ENCODE assay signal across 6 cellular contexts in genomic region chr2:85323988-85324367, GRCh38. TPM values are rescaled to one million over a fixed set of nuclear protein-coding genes. Genes with fewer than 3 reads are reported as not detected.
DNase-seq lines count a peak whose midpoint lies in the region; ATAC-seq, FAIRE-seq and TF ChIP-seq lines count a peak whose summit lies in the region.
"Not testable (repeated sequence)": the region's sequence is repeated elsewhere in the genome, so short reads cannot be mapped to it uniquely, and the experiment has no call there.

No MANE protein-coding gene starts in this region.

- DNase-seq in OCI-LY7 (ENCODE audit: low spot score); activated CD8-positive, alpha-beta memory T cell treated with anti-CD3 and anti-CD28 coated beads, Interleukin-2, amount 10 ng/mL, durations not matched to agents 7 days and 5 days; activated naive CD8-positive, alpha-beta T cell treated with anti-CD3 and anti-CD28 coated beads, Interleukin-2, amount 10 ng/mL, durations not matched to agents 7 days and 5 days; HepG2 (ENCODE audit: low spot score); neural crest cell (ENCODE audit: low read depth, low spot score): not testable (repeated sequence)

- POLR2A ChIA-PET in OCI-LY7 (lab: Charles Lee) (interaction anchor here (0.6 to 1.8 kb wide), 5 partner anchors 9 to 295 kb away, joined by 3 to 6 read pairs (median 3); partner anchors contain the start of genes ELMOD3 and RETSAT), HepG2 (lab: Yijun Ruan, JAX) (interaction anchor here (1.2 to 6.2 kb wide), 14 partner anchors 9 to 377 kb away, joined by 3 to 142 read pairs (median 10); partner anchors contain the start of genes ELMOD3, GGCX, MAT2A and RETSAT)
- POLR2A ChIA-PET in activated naive CD8-positive, alpha-beta T cell treated with anti-CD3 and anti-CD28 coated beads, Interleukin-2, amount 10 ng/mL, durations not matched to agents 7 days and 5 days (lab: Charles Lee): interaction anchor here (0.7 to 4.9 kb wide), 6 partner anchors 10 to 870 kb away, joined by 3 to 35 read pairs (median 8); partner anchors contain the start of genes ELMOD3 and RETSAT

- not testable (repeated sequence) for H3K27me3 ChIP-seq in BLaER1; HepG2 (ENCODE audit: control insufficient read depth in 1 of 2, insufficient read depth in 2 of 2, low read length in 2 of 2)

- not testable (repeated sequence) for H3K9me2 ChIP-seq in OCI-LY7 (ENCODE audit: insufficient read depth, low read length)

- H2AFZ ChIP-seq in OCI-LY7 (ENCODE audit: low read length); HepG2 (ENCODE audit: low read length): not testable (repeated sequence)

- not testable (repeated sequence) for FAIRE-seq in HepG2 (lab: Jason Lieb, UNC)

- H3K9ac ChIP-seq in BLaER1: not testable (repeated sequence)
- peak overlapping the region; percentile 35; the same call in 1 of the 2 replicates for H3K9ac ChIP-seq in HepG2 (ENCODE audit: insufficient read depth, low read depth, low read length)

- not testable (repeated sequence) for TF ChIP-seq EP300 in HepG2 (IDR thresholded peaks at IDR 0.05; ENCODE audit: low read depth in 2 of 2, low read length in 2 of 2); HepG2 (CRISPR knock-in tag; IDR thresholded peaks at IDR 0.05; ENCODE audit: borderline replicate concordance)

- BruUV-seq in OCI-LY7 (replicated peaks; lab: Mats Ljungman, UMichigan): not testable (repeated sequence)
- BruUV-seq in HepG2 (replicated peaks; lab: Mats Ljungman, UMichigan): TSS peak; percentile 1

- peaks cover 81% of the 10 kb centered on the region for H3K36me3 Mint-ChIP-seq in activated CD8-positive, alpha-beta memory T cell treated with anti-CD3 and anti-CD28 coated beads, Interleukin-2, amount 10 ng/mL, durations not matched to agents 7 days and 5 days
- peaks cover 77% of the 10 kb centered on the region for H3K36me3 Mint-ChIP-seq in activated naive CD8-positive, alpha-beta T cell treated with anti-CD3 and anti-CD28 coated beads, Interleukin-2, amount 10 ng/mL, durations not matched to agents 7 days and 5 days
- peaks cover 25% of the 10 kb centered on the region for H3K36me3 Mint-ChIP-seq in neural crest cell (ENCODE audit: low read depth)

- peaks cover 63% of the 10 kb centered on the region for H3K4me1 Mint-ChIP-seq in activated CD8-positive, alpha-beta memory T cell treated with anti-CD3 and anti-CD28 coated beads, Interleukin-2, amount 10 ng/mL, durations not matched to agents 7 days and 5 days
- H3K4me1 Mint-ChIP-seq in activated naive CD8-positive, alpha-beta T cell treated with anti-CD3 and anti-CD28 coated beads, Interleukin-2, amount 10 ng/mL, durations not matched to agents 7 days and 5 days: peaks cover 53% of the 10 kb centered on the region
- H3K4me1 Mint-ChIP-seq in neural crest cell: peaks cover 37% of the 10 kb centered on the region

- H3K36me3 ChIP-seq in BLaER1: peaks cover 76% of the 10 kb centered on the region
- peaks cover 84% of the 10 kb centered on the region for H3K36me3 ChIP-seq in OCI-LY7 (ENCODE audit: insufficient read depth, low read length)
- H3K36me3 ChIP-seq in HepG2 (replicated peaks in 1 of 2; ENCODE audit: control insufficient read depth in 1 of 2, insufficient read depth in 2 of 2, low read length in 2 of 2): peaks cover 20 to 50% of the 10 kb centered on the region in 2 experiments

- TF ChIP-seq CTCF in OCI-LY7 (conservative IDR thresholded peaks at IDR 0.05; ENCODE audit: low read length); HepG2 (CRISPR knock-in tag; IDR thresholded peaks at IDR 0.05); neural crest cell (conservative IDR thresholded peaks at IDR 0.05): not testable (repeated sequence)

- peak overlapping the region; percentile 92 for H3K4me3 Mint-ChIP-seq in activated CD8-positive, alpha-beta memory T cell treated with anti-CD3 and anti-CD28 coated beads, Interleukin-2, amount 10 ng/mL, durations not matched to agents 7 days and 5 days
- peak overlapping the region; percentile 99 for H3K4me3 Mint-ChIP-seq in activated naive CD8-positive, alpha-beta T cell treated with anti-CD3 and anti-CD28 coated beads, Interleukin-2, amount 10 ng/mL, durations not matched to agents 7 days and 5 days
- peak overlapping the region; percentile 40 for H3K4me3 Mint-ChIP-seq in neural crest cell

- H3K4me2 ChIP-seq in BLaER1: peak overlapping the region; percentile 92; the same call in 1 of the 2 replicates
- H3K4me2 ChIP-seq in OCI-LY7 (ENCODE audit: low read length): peak overlapping the region; percentile 16; the same call in 1 of the 2 replicates
- H3K4me2 ChIP-seq in HepG2 (ENCODE audit: low read depth, low read length): peak overlapping the region; percentile 98

- H3K79me2 ChIP-seq in OCI-LY7 (ENCODE audit: insufficient read depth, low read depth, low read length) (peaks cover 84% of the 10 kb centered on the region), HepG2 (ENCODE audit: insufficient read depth, low read length) (peaks cover 91% of the 10 kb centered on the region)

- in situ Hi-C loops in HepG2 (cut with HindIII; ENCODE audit: extremely low pct_ligation_motif_present, low pct_unique_long_range_greater_than_20kb): not testable (repeated sequence)

- not testable (repeated sequence) for H3K9me3 Mint-ChIP-seq in activated CD8-positive, alpha-beta memory T cell treated with anti-CD3 and anti-CD28 coated beads, Interleukin-2, amount 10 ng/mL, durations not matched to agents 7 days and 5 days (ENCODE audit: low read depth); activated naive CD8-positive, alpha-beta T cell treated with anti-CD3 and anti-CD28 coated beads, Interleukin-2, amount 10 ng/mL, durations not matched to agents 7 days and 5 days; neural crest cell

- 0 out of 4 replicates have a peak, but pooled peaks of 1 of the 2 experiments have one; percentile 2 for TF ChIP-seq POLR2A in HepG2 (IDR thresholded peaks at IDR 0.05; ENCODE audit: insufficient read depth in 1 of 2, low read depth in 2 of 2, low read length in 2 of 2)

- 89% methylated on average over 11 of the region's 11 CpGs for WGBS in HepG2 (ENCODE audit: low lambda C conversion rate)

- TF ChIP-seq RAD21 in HepG2 (CRISPR knock-in tag; IDR thresholded peaks at IDR 0.05): not testable (repeated sequence)

- not testable (repeated sequence) for H3K4me3 ChIP-seq in BLaER1; OCI-LY7 (ENCODE audit: low read depth, low read length, poor library complexity, severe bottlenecking)
- peak overlapping the region in 1 of 3 experiments; percentile 44; a peak in 2 of 6 replicates for H3K4me3 ChIP-seq in HepG2 (replicated peaks in 1 of 3; ENCODE audit: insufficient read depth in 1 of 3, low read depth in 2 of 3, low read length in 3 of 3)

- ATAC-seq in activated CD8-positive, alpha-beta memory T cell treated with anti-CD3 and anti-CD28 coated beads, Interleukin-2, amount 10 ng/mL, durations not matched to agents 7 days and 5 days; activated naive CD8-positive, alpha-beta T cell treated with anti-CD3 and anti-CD28 coated beads, Interleukin-2, amount 10 ng/mL, durations not matched to agents 7 days and 5 days (ENCODE audit: low read depth); HepG2: not testable (repeated sequence)

- intact Hi-C loops in OCI-LY7 (cut with micrococcal nuclease; ENCODE audit: unreplicated experiment): not testable (repeated sequence)
- intact Hi-C loops in HepG2 (cut with micrococcal nuclease; ENCODE audit: unreplicated experiment): loop anchor here (2.0 kb wide), 1 partner anchor 15 kb away; no protein-coding TSS in a partner anchor

- H4K20me1 ChIP-seq in BLaER1: peaks cover 84% of the 10 kb centered on the region
- peaks cover 43% of the 10 kb centered on the region for H4K20me1 ChIP-seq in OCI-LY7 (ENCODE audit: insufficient read depth, low read length)
- peaks cover 23% of the 10 kb centered on the region for H4K20me1 ChIP-seq in HepG2 (ENCODE audit: insufficient read depth, low read length)

- H3K4me1 ChIP-seq in BLaER1 (peaks cover 53% of the 10 kb centered on the region), OCI-LY7 (ENCODE audit: insufficient read depth, low read length, poor library complexity, severe bottlenecking) (peaks cover 32% of the 10 kb centered on the region), HepG2 (ENCODE audit: insufficient read depth, low read length) (peaks cover 64% of the 10 kb centered on the region)

- peak overlapping the region; percentile 56 for H3K27ac Mint-ChIP-seq in activated CD8-positive, alpha-beta memory T cell treated with anti-CD3 and anti-CD28 coated beads, Interleukin-2, amount 10 ng/mL, durations not matched to agents 7 days and 5 days
- H3K27ac Mint-ChIP-seq in activated naive CD8-positive, alpha-beta T cell treated with anti-CD3 and anti-CD28 coated beads, Interleukin-2, amount 10 ng/mL, durations not matched to agents 7 days and 5 days: peak overlapping the region; percentile 71
- H3K27ac Mint-ChIP-seq in neural crest cell (ENCODE audit: unreplicated experiment): not testable (repeated sequence)

- CTCF ChIA-PET in OCI-LY7 (lab: Charles Lee; ENCODE audit: unreplicated experiment); HepG2 (lab: Yijun Ruan, JAX; ENCODE audit: low intra/inter-chr PET ratio, low total read pairs): not testable (repeated sequence)
- CTCF ChIA-PET in activated CD8-positive, alpha-beta memory T cell treated with anti-CD3 and anti-CD28 coated beads, Interleukin-2, amount 10 ng/mL, durations not matched to agents 7 days and 5 days (lab: Charles Lee): interaction anchor here (4.5 kb wide), 1 partner anchor 23 kb away, joined by 17 read pairs; no protein-coding TSS in a partner anchor

- not testable (repeated sequence) for H3K27ac ChIP-seq in BLaER1; OCI-LY7 (ENCODE audit: low read depth, low read length, poor library complexity, severe bottlenecking)
- peak overlapping the region; percentile 95 for H3K27ac ChIP-seq in HepG2 (ENCODE audit: extremely low read length, insufficient read depth, low read length)

- not testable (repeated sequence) for H3K9me3 ChIP-seq in BLaER1; OCI-LY7 (ENCODE audit: low read length); HepG2 (ENCODE audit: low read length)

- not testable (repeated sequence) for H3K27me3 Mint-ChIP-seq in activated CD8-positive, alpha-beta memory T cell treated with anti-CD3 and anti-CD28 coated beads, Interleukin-2, amount 10 ng/mL, durations not matched to agents 7 days and 5 days; activated naive CD8-positive, alpha-beta T cell treated with anti-CD3 and anti-CD28 coated beads, Interleukin-2, amount 10 ng/mL, durations not matched to agents 7 days and 5 days; neural crest cell (ENCODE audit: low read depth)

RNA-seq across cellular contexts. Expression of gene TGOLN2, which starts 3.8 kb away (rescaled TPM):
- 74.4 and 78.6 TPM in 2 replicates for total RNA-seq in OCI-LY7 (2014; rRNA removed; shearing (Covaris generic))
- 76.9 and 86.6 TPM in 2 replicates for total RNA-seq in OCI-LY7 (2022)
- total RNA-seq in activated CD8-positive, alpha-beta memory T cell treated with anti-CD3 and anti-CD28 coated beads, Interleukin-2, amount 10 ng/mL, durations not matched to agents 7 days and 5 days: 100 to 1,000 TPM; 109 to 116 TPM
- total RNA-seq in activated naive CD8-positive, alpha-beta T cell treated with anti-CD3 and anti-CD28 coated beads, Interleukin-2, amount 10 ng/mL, durations not matched to agents 7 days and 5 days: 100 to 1,000 TPM; 144 to 148 TPM
- 62.5 and 99.6 TPM in 2 replicates for total RNA-seq in HepG2 (2016; rRNA removed; fragmentation: Illumina TruSeq; extraction: Trizol)
- total RNA-seq in HepG2 (2016; cell fraction: cytosol; rRNA removed; fragmentation: Illumina TruSeq; extraction: Trizol; ENCODE audit: low read depth): 10.8 and 10.9 TPM in 2 replicates
- 56.7 and 97.1 TPM in 2 replicates for total RNA-seq in HepG2 (2016; cell fraction: insoluble cytoplasmic fraction; rRNA removed; fragmentation: Illumina TruSeq; extraction: Trizol)
- total RNA-seq in HepG2 (2016; cell fraction: membrane; rRNA removed; fragmentation: Illumina TruSeq; extraction: Trizol): 20.9 and 22.6 TPM in 2 replicates
- total RNA-seq in HepG2 (2016; cell fraction: nucleus; rRNA removed; fragmentation: Illumina TruSeq; extraction: Trizol): 124 and 151 TPM in 2 replicates
- 143 and 155 TPM in 2 replicates for polyA plus RNA-seq in HepG2 (2011; rRNA removed)
- 88.2 and 122 TPM in 2 replicates for polyA plus RNA-seq in HepG2 (2011; cell fraction: cytosol; rRNA removed)
- 116 and 157 TPM in 2 replicates for polyA plus RNA-seq in HepG2 (2011; cell fraction: nucleus; rRNA removed)
- polyA plus RNA-seq in HepG2 (2012): 86.0 and 95.7 TPM in 2 replicates
- 4.3 and 4.5 TPM in 2 replicates for polyA plus RNA-seq in HepG2 (2016; cell fraction: cytosol; fragmentation: Illumina TruSeq; extraction: Trizol; ENCODE audit: low read depth)
- 51.8 and 59.4 TPM in 2 replicates for polyA plus RNA-seq in HepG2 (2016; cell fraction: insoluble cytoplasmic fraction; fragmentation: Illumina TruSeq; extraction: Trizol; ENCODE audit: low read depth)
- polyA plus RNA-seq in HepG2 (2016; cell fraction: membrane; fragmentation: Illumina TruSeq; extraction: Trizol; ENCODE audit: low read depth): 10.0 and 10.7 TPM in 2 replicates
- polyA plus RNA-seq in HepG2 (2016; cell fraction: nucleus; fragmentation: Illumina TruSeq; extraction: Trizol; ENCODE audit: insufficient read depth, low read depth): 170 and 178 TPM in 2 replicates
- polyA minus RNA-seq in HepG2 (2011; rRNA and poly(A)+ RNA removed; ENCODE audit: low replicate concordance): 35.4 and 110 TPM in 2 replicates
- 83.6 and 87.9 TPM in 2 replicates for polyA minus RNA-seq in HepG2 (2011; cell fraction: cytosol; rRNA and poly(A)+ RNA removed)
- polyA minus RNA-seq in HepG2 (2011; cell fraction: nucleus; rRNA and poly(A)+ RNA removed): 120 and 144 TPM in 2 replicates
- 52.6 and 54.8 TPM in 2 replicates for total RNA-seq in neural crest cell

RNA-seq across cellular contexts. Expression of gene RETSAT, which starts 30.4 kb away (rescaled TPM):
- 5.9 and 14.1 TPM in 2 replicates for total RNA-seq in OCI-LY7 (2014; rRNA removed; shearing (Covaris generic))
- total RNA-seq in OCI-LY7 (2022): 19.2 and 19.9 TPM in 2 replicates
- total RNA-seq in activated CD8-positive, alpha-beta memory T cell treated with anti-CD3 and anti-CD28 coated beads, Interleukin-2, amount 10 ng/mL, durations not matched to agents 7 days and 5 days: 10 to 100 TPM; 28.2 to 35.5 TPM
- total RNA-seq in activated naive CD8-positive, alpha-beta T cell treated with anti-CD3 and anti-CD28 coated beads, Interleukin-2, amount 10 ng/mL, durations not matched to agents 7 days and 5 days: 10 to 100 TPM; 28.8 to 29.7 TPM
- 17.2 and 46.7 TPM in 2 replicates for total RNA-seq in HepG2 (2016; rRNA removed; fragmentation: Illumina TruSeq; extraction: Trizol)
- total RNA-seq in HepG2 (2016; cell fraction: cytosol; rRNA removed; fragmentation: Illumina TruSeq; extraction: Trizol; ENCODE audit: low read depth): 10.9 and 12.3 TPM in 2 replicates
- 18.1 and 44.6 TPM in 2 replicates for total RNA-seq in HepG2 (2016; cell fraction: insoluble cytoplasmic fraction; rRNA removed; fragmentation: Illumina TruSeq; extraction: Trizol)
- 15.7 and 17.3 TPM in 2 replicates for total RNA-seq in HepG2 (2016; cell fraction: membrane; rRNA removed; fragmentation: Illumina TruSeq; extraction: Trizol)
- total RNA-seq in HepG2 (2016; cell fraction: nucleus; rRNA removed; fragmentation: Illumina TruSeq; extraction: Trizol): 50.8 and 58.5 TPM in 2 replicates
- polyA plus RNA-seq in HepG2 (2011; rRNA removed): 61.0 and 88.0 TPM in 2 replicates
- polyA plus RNA-seq in HepG2 (2011; cell fraction: cytosol; rRNA removed): 45.6 and 61.3 TPM in 2 replicates
- 145 and 168 TPM in 2 replicates for polyA plus RNA-seq in HepG2 (2011; cell fraction: nucleus; rRNA removed)
- 76.9 and 78.5 TPM in 2 replicates for polyA plus RNA-seq in HepG2 (2012)
- 4.6 and 4.8 TPM in 2 replicates for polyA plus RNA-seq in HepG2 (2016; cell fraction: cytosol; fragmentation: Illumina TruSeq; extraction: Trizol; ENCODE audit: low read depth)
- 15.6 and 17.6 TPM in 2 replicates for polyA plus RNA-seq in HepG2 (2016; cell fraction: insoluble cytoplasmic fraction; fragmentation: Illumina TruSeq; extraction: Trizol; ENCODE audit: low read depth)
- polyA plus RNA-seq in HepG2 (2016; cell fraction: membrane; fragmentation: Illumina TruSeq; extraction: Trizol; ENCODE audit: low read depth): 9.2 and 10.8 TPM in 2 replicates
- 96.7 and 99.7 TPM in 2 replicates for polyA plus RNA-seq in HepG2 (2016; cell fraction: nucleus; fragmentation: Illumina TruSeq; extraction: Trizol; ENCODE audit: insufficient read depth, low read depth)
- polyA minus RNA-seq in HepG2 (2011; rRNA and poly(A)+ RNA removed; ENCODE audit: low replicate concordance): 163 and 207 TPM in 2 replicates
- 39.9 and 52.7 TPM in 2 replicates for polyA minus RNA-seq in HepG2 (2011; cell fraction: cytosol; rRNA and poly(A)+ RNA removed)
- 60.9 and 82.7 TPM in 2 replicates for polyA minus RNA-seq in HepG2 (2011; cell fraction: nucleus; rRNA and poly(A)+ RNA removed)
- 25.2 and 26.0 TPM in 2 replicates for total RNA-seq in neural crest cell

RNA-seq across cellular contexts. Expression of gene ELMOD3, which starts 30.6 kb away (rescaled TPM):
- 12.0 and 22.1 TPM in 2 replicates for total RNA-seq in OCI-LY7 (2014; rRNA removed; shearing (Covaris generic))
- total RNA-seq in OCI-LY7 (2022): 18.5 and 21.8 TPM in 2 replicates
- 10 to 100 TPM; 21.7 to 27.7 TPM for total RNA-seq in activated CD8-positive, alpha-beta memory T cell treated with anti-CD3 and anti-CD28 coated beads, Interleukin-2, amount 10 ng/mL, durations not matched to agents 7 days and 5 days
- 10 to 100 TPM; 23.1 to 26.4 TPM for total RNA-seq in activated naive CD8-positive, alpha-beta T cell treated with anti-CD3 and anti-CD28 coated beads, Interleukin-2, amount 10 ng/mL, durations not matched to agents 7 days and 5 days
- 10.3 and 13.3 TPM in 2 replicates for total RNA-seq in HepG2 (2016; rRNA removed; fragmentation: Illumina TruSeq; extraction: Trizol)
- 6.9 and 7.5 TPM in 2 replicates for total RNA-seq in HepG2 (2016; cell fraction: cytosol; rRNA removed; fragmentation: Illumina TruSeq; extraction: Trizol; ENCODE audit: low read depth)
- total RNA-seq in HepG2 (2016; cell fraction: insoluble cytoplasmic fraction; rRNA removed; fragmentation: Illumina TruSeq; extraction: Trizol): 10.3 and 15.0 TPM in 2 replicates
- total RNA-seq in HepG2 (2016; cell fraction: membrane; rRNA removed; fragmentation: Illumina TruSeq; extraction: Trizol): 8.8 and 9.5 TPM in 2 replicates
- 16.6 and 22.7 TPM in 2 replicates for total RNA-seq in HepG2 (2016; cell fraction: nucleus; rRNA removed; fragmentation: Illumina TruSeq; extraction: Trizol)
- polyA plus RNA-seq in HepG2 (2011; rRNA removed): 19.5 and 21.4 TPM in 2 replicates
- 11.0 and 11.1 TPM in 2 replicates for polyA plus RNA-seq in HepG2 (2011; cell fraction: cytosol; rRNA removed)
- polyA plus RNA-seq in HepG2 (2011; cell fraction: nucleus; rRNA removed): 56.3 and 61.9 TPM in 2 replicates
- polyA plus RNA-seq in HepG2 (2012): 9.6 and 10.3 TPM in 2 replicates
- 2.4 and 3.2 TPM in 2 replicates for polyA plus RNA-seq in HepG2 (2016; cell fraction: cytosol; fragmentation: Illumina TruSeq; extraction: Trizol; ENCODE audit: low read depth)
- polyA plus RNA-seq in HepG2 (2016; cell fraction: insoluble cytoplasmic fraction; fragmentation: Illumina TruSeq; extraction: Trizol; ENCODE audit: low read depth): 9.4 TPM in 2 replicates
- 6.4 and 6.6 TPM in 2 replicates for polyA plus RNA-seq in HepG2 (2016; cell fraction: membrane; fragmentation: Illumina TruSeq; extraction: Trizol; ENCODE audit: low read depth)
- polyA plus RNA-seq in HepG2 (2016; cell fraction: nucleus; fragmentation: Illumina TruSeq; extraction: Trizol; ENCODE audit: insufficient read depth, low read depth): 34.9 and 37.5 TPM in 2 replicates
- polyA minus RNA-seq in HepG2 (2011; rRNA and poly(A)+ RNA removed; ENCODE audit: low replicate concordance): 14.8 and 18.1 TPM in 2 replicates
- polyA minus RNA-seq in HepG2 (2011; cell fraction: cytosol; rRNA and poly(A)+ RNA removed): 3.2 and 4.1 TPM in 2 replicates
- polyA minus RNA-seq in HepG2 (2011; cell fraction: nucleus; rRNA and poly(A)+ RNA removed): 19.1 and 24.5 TPM in 2 replicates
- 25.9 and 26.5 TPM in 2 replicates for total RNA-seq in neural crest cell

Comparison
In these comparisons a context has a peak if more than half of its experiments do, and no peak if none do; other contexts are left out.
1. H3K4me2 ChIP-seq: peak in every context shown above with its lines; median percentile 98 in HepG2; 92 in BLaER1; 16 in OCI-LY7.
2. H3K4me3 Mint-ChIP-seq: peak in every context shown above with its lines; median percentile 99 in activated naive CD8-positive, alpha-beta T cell treated with anti-CD3 and anti-CD28 coated beads, Interleukin-2, amount 10 ng/mL, durations not matched to agents 7 days and 5 days; 92 in activated CD8-positive, alpha-beta memory T cell treated with anti-CD3 and anti-CD28 coated beads, Interleukin-2, amount 10 ng/mL, durations not matched to agents 7 days and 5 days; 40 in neural crest cell.